6 cellular contexts compared by ENCODE assay signal in genomic region chr1:149130938-149131337, GRCh38. TPM values are rescaled to one million over a fixed set of nuclear protein-coding genes. Genes with fewer than 3 reads are reported as not detected.
DNase-seq lines count a peak whose midpoint lies in the region; ATAC-seq and TF ChIP-seq lines count a peak whose summit lies in the region.
"Not testable (repeated sequence)": the region's sequence is repeated elsewhere in the genome, so short reads cannot be mapped to it uniquely, and the experiment has no call there.

No MANE protein-coding gene starts in this region.

- not testable (repeated sequence) for H3K4me3 Mint-ChIP-seq in activated CD4-positive, alpha-beta T cell treated with anti-CD3 and anti-CD28 coated beads, Interleukin-2, amount 10 ng/mL, durations not matched to agents 24 days and 14 days; endodermal cell; memory B cell

- not testable (repeated sequence) for H3K9me3 Mint-ChIP-seq in activated CD4-positive, alpha-beta T cell treated with anti-CD3 and anti-CD28 coated beads, Interleukin-2, amount 10 ng/mL, durations not matched to agents 24 days and 14 days; endodermal cell; memory B cell

- H2AFZ ChIP-seq in MM.1S (ENCODE audit: low read length), result not testable (repeated sequence)

- H3K27ac ChIP-seq in MM.1S (ENCODE audit: low read length); Peyer's patch; endodermal cell (ENCODE audit: low read depth, low read length); thyroid gland: not testable (repeated sequence)

- DNase-seq in MM.1S (peak; percentile 3), Peyer's patch (peak in 2 of 3 donors; percentile 36 to 47), endodermal cell (peak; percentile 20), thyroid gland (peak; percentile 78 to 79)
- DNase-seq in activated CD4-positive, alpha-beta T cell treated with anti-CD3 and anti-CD28 coated beads, Interleukin-2, amount 10 ng/mL, durations not matched to agents 24 days and 14 days, result peak; percentile 14
- DNase-seq in memory B cell (ENCODE audit: low spot score in 2 of 2), result not testable (repeated sequence)

- H3K4me1 Mint-ChIP-seq in activated CD4-positive, alpha-beta T cell treated with anti-CD3 and anti-CD28 coated beads, Interleukin-2, amount 10 ng/mL, durations not matched to agents 24 days and 14 days; endodermal cell; memory B cell: not testable (repeated sequence)

- not testable (repeated sequence) for H3K36me3 Mint-ChIP-seq in activated CD4-positive, alpha-beta T cell treated with anti-CD3 and anti-CD28 coated beads, Interleukin-2, amount 10 ng/mL, durations not matched to agents 24 days and 14 days (ENCODE audit: low read depth); endodermal cell (ENCODE audit: low read depth); memory B cell

- ATAC-seq in memory B cell (ENCODE audit: low read depth), result peak; percentile 56

- WGBS in endodermal cell (ENCODE audit: insufficient coverage in 1 of 2, insufficient read length in 1 of 2), 2 experiments, result 33 to 94% methylated on average over 1 to 6 of the region's 7 CpGs
- 43 to 51% methylated on average over 7 of the region's 7 CpGs for WGBS in thyroid gland, 2 donors

- not testable (repeated sequence) for H3K27me3 Mint-ChIP-seq in activated CD4-positive, alpha-beta T cell treated with anti-CD3 and anti-CD28 coated beads, Interleukin-2, amount 10 ng/mL, durations not matched to agents 24 days and 14 days; endodermal cell (ENCODE audit: insufficient read depth); memory B cell

- H4K20me1 ChIP-seq in MM.1S (ENCODE audit: insufficient read depth, low read length), result not testable (repeated sequence)

- not testable (repeated sequence) for H3K27ac Mint-ChIP-seq in activated CD4-positive, alpha-beta T cell treated with anti-CD3 and anti-CD28 coated beads, Interleukin-2, amount 10 ng/mL, durations not matched to agents 24 days and 14 days; endodermal cell
- H3K27ac Mint-ChIP-seq in memory B cell, result peak overlapping the region; percentile 76

- not testable (repeated sequence) for TF ChIP-seq POLR2A in Peyer's patch (IDR thresholded peaks at IDR 0.05); thyroid gland (IDR thresholded peaks at IDR 0.05)

- intact Hi-C loops in activated CD4-positive, alpha-beta T cell treated with anti-CD3 and anti-CD28 coated beads, Interleukin-2, amount 10 ng/mL, durations not matched to agents 24 days and 14 days (cut with micrococcal nuclease); thyroid gland (cut with DNase I): not testable (repeated sequence)

- H3K9me2 ChIP-seq in MM.1S (replicated peaks; ENCODE audit: insufficient read depth, low read length), result not testable (repeated sequence)

- not testable (repeated sequence) for TF ChIP-seq CTCF in MM.1S (IDR thresholded peaks at IDR 0.05; ENCODE audit: low read length); Peyer's patch (IDR thresholded peaks at IDR 0.05); endodermal cell (conservative IDR thresholded peaks at IDR 0.05); thyroid gland (IDR thresholded peaks at IDR 0.05)

- H3F3A ChIP-seq in MM.1S (ENCODE audit: insufficient read depth, low read length), result not testable (repeated sequence)

- H3K36me3 ChIP-seq in MM.1S (replicated peaks; ENCODE audit: insufficient read depth, low read length); Peyer's patch; endodermal cell (ENCODE audit: control insufficient read depth, insufficient read depth, low read length); thyroid gland: not testable (repeated sequence)

- H3K27me3 ChIP-seq in MM.1S (replicated peaks; ENCODE audit: insufficient read depth, low read length); Peyer's patch; endodermal cell (ENCODE audit: control insufficient read depth, insufficient read depth, low read length, poor library complexity, severe bottlenecking); thyroid gland: not testable (repeated sequence)

- H3K4me3 ChIP-seq in MM.1S (ENCODE audit: low read length); Peyer's patch; endodermal cell (ENCODE audit: low read length); thyroid gland (replicated peaks in 1 of 3): not testable (repeated sequence)

- not testable (repeated sequence) for H3K4me1 ChIP-seq in MM.1S (ENCODE audit: low read length); Peyer's patch; endodermal cell (ENCODE audit: control insufficient read depth, insufficient read depth, low read length); thyroid gland

- H3K79me2 ChIP-seq in MM.1S (ENCODE audit: low read length), result not testable (repeated sequence)

- not testable (repeated sequence) for H3K9ac ChIP-seq in MM.1S (ENCODE audit: low read length); endodermal cell (ENCODE audit: extremely low read depth, low read length, poor library complexity, severe bottlenecking)

- H3K9me3 ChIP-seq in MM.1S (replicated peaks; ENCODE audit: insufficient read depth, low read length); Peyer's patch; endodermal cell (ENCODE audit: control insufficient read depth, low read length); thyroid gland: not testable (repeated sequence)

- H3K4me2 ChIP-seq in MM.1S (ENCODE audit: low read depth, low read length), result not testable (repeated sequence)

RNA-seq across cellular contexts. Expression of gene NBPF9, which starts 27.6 kb away (rescaled TPM):
- total RNA-seq in Peyer's patch, result 10 to 100 TPM; 15.1 to 75.9 (median 23.2) TPM
- total RNA-seq in activated CD4-positive, alpha-beta T cell treated with anti-CD3 and anti-CD28 coated beads, Interleukin-2, amount 10 ng/mL, durations not matched to agents 24 days and 14 days, result 19.5 and 20.0 TPM in 2 replicates
- 10 to 100 TPM; 31.2 to 38.1 TPM for total RNA-seq in endodermal cell
- 25.4 TPM for polyA plus RNA-seq in endodermal cell (2013, experiment 1 of 2)
- 24.4 TPM for polyA plus RNA-seq in endodermal cell (2013, experiment 2 of 2)
- total RNA-seq in thyroid gland, result 10 to 100 TPM; 27.8 to 36.0 (median 30.8) TPM
